20 cellular contexts compared by ENCODE assay signal in the genomic region with DNA sequence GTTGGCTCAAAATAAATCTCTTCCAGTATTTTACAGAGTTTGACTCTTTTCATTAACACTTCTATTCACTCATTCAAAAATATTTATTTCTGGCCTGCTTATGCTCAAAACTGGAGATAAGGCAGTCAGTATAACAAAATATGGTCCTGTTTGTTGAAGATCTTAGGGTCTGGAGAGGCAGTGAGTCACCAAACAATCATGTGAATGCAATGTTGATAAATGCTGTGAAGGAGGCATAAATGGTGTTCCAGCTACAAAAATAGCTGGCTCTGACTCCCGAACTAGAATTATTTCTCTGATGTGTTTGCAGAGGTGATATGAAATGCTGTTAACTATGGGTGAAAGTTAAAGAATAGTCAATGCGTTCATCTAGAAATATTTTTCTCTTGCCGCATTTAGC.
DNase-seq lines count a peak whose midpoint lies in the region; ATAC-seq and TF ChIP-seq lines count a peak whose summit lies in the region.
"Had no signal": no experiment of that assay in that cellular context is flagged by ENCODE, and none has a peak within 500 bp of the region (broad histone marks: within the 10 kb centered on the region; RNA-seq: fewer than 3 reads in every experiment).

No MANE protein-coding gene starts in this region.

- 81 to 100% methylated on average over 2 to 3 of the region's 3 CpGs for WGBS in endodermal cell (ENCODE audit: insufficient coverage in 1 of 2, insufficient read length in 1 of 2), 2 experiments
- WGBS in mesodermal cell (ENCODE audit: insufficient coverage in 2 of 2), 2 experiments = 60 to 80% methylated on average over 1 to 2 of the region's 3 CpGs

- H4K20me1 ChIP-seq in PC-3 (ENCODE audit: low read length) = no peaks in the 10 kb centered on the region

- no peak for ATAC-seq in PC-3
- ATAC-seq: activated CD4-positive, alpha-beta T cell treated with anti-CD3 and anti-CD28 coated beads for 36 hours; stimulated activated naive B cell treated with anti-CD40 and anti-IgM and Interleukin-4, amounts not matched to agents 10 μg/mL and 1 μg/mL and 100 μg/mL, for 72 hours had no signal

- peak overlapping the region; percentile 3; the same call in 1 of the 2 replicates for H3K4me2 ChIP-seq in PC-3 (ENCODE audit: low read length)
- H3K4me2 ChIP-seq: KMS-11 had no signal

- no peaks in the 10 kb centered on the region for H3K9me2 ChIP-seq in PC-3 (replicated peaks; ENCODE audit: low read length)

- DNase-seq in DMS53 treated with DMSO at 0.1 percent for 48 hours (lab: John Stamatoyannopoulos, UW; ENCODE audit: unreplicated experiment) (peak; percentile 66), PC-3 (peak; percentile 50), endodermal cell (no peak), SW480 (ENCODE audit: low spot score) (no peak), NCI-H345 (lab: John Stamatoyannopoulos, UW) (no peak), occipital lobe (lab: John Stamatoyannopoulos, UW) (no peak), GM10266 (ENCODE audit: extremely low spot score) (no peak)
- DNase-seq: activated CD4-positive, alpha-beta T cell treated with anti-CD3 and anti-CD28 coated beads for 36 hours; activated naive CD4-positive, alpha-beta T cell; GF-D8; glutamatergic neuron; NCI-H1417 treated with DMSO at 0.1 percent for 48 hours; NCI-H2227 treated with DMSO at 0.1 percent for 48 hours; ovary; SIG-M5; stimulated activated naive B cell treated with anti-CD40 and anti-IgM and Interleukin-4, amounts not matched to agents 10 μg/mL and 1 μg/mL and 100 μg/mL, for 72 hours; T-helper 9 cell had no signal

- H3K9me3 Mint-ChIP-seq in endodermal cell = no peaks in the 10 kb centered on the region

- BruUV-seq in PC-3 (replicated peaks; lab: Mats Ljungman, UMichigan) = no TSS peak

- no peak overlapping the region for H2AFZ ChIP-seq in PC-3 (ENCODE audit: low read length)

- CTCF ChIA-PET in PC-3 (lab: Charles Lee) = no interaction called here

- peaks cover 74% of the 10 kb centered on the region for H3K4me1 ChIP-seq in PC-3 (ENCODE audit: insufficient read depth, low read length)
- H3K4me1 ChIP-seq in endodermal cell (ENCODE audit: control insufficient read depth, insufficient read depth, low read length) = peaks cover 27% of the 10 kb centered on the region
- H3K4me1 ChIP-seq in mesodermal cell (ENCODE audit: control insufficient read depth, insufficient read depth, low read length, poor library complexity, severe bottlenecking) = peaks cover 85% of the 10 kb centered on the region

- H3K9ac ChIP-seq in PC-3 (ENCODE audit: low read length) (no peak overlapping the region), endodermal cell (ENCODE audit: extremely low read depth, low read length, poor library complexity, severe bottlenecking) (no peak overlapping the region)
- H3K9ac ChIP-seq: KMS-11 had no signal

- no peak overlapping the region for H3K4me3 Mint-ChIP-seq in endodermal cell
- H3K4me3 Mint-ChIP-seq: activated CD4-positive, alpha-beta T cell treated with anti-CD3 and anti-CD28 coated beads for 36 hours; brain; stimulated activated naive B cell treated with anti-CD40 and anti-IgM and Interleukin-4, amounts not matched to agents 10 μg/mL and 1 μg/mL and 100 μg/mL, for 72 hours had no signal

- peaks cover 67% of the 10 kb centered on the region for H3K4me1 Mint-ChIP-seq in endodermal cell
- H3K4me1 Mint-ChIP-seq: activated CD4-positive, alpha-beta T cell treated with anti-CD3 and anti-CD28 coated beads for 36 hours; stimulated activated naive B cell treated with anti-CD40 and anti-IgM and Interleukin-4, amounts not matched to agents 10 μg/mL and 1 μg/mL and 100 μg/mL, for 72 hours had no signal

- H3K79me2 ChIP-seq in PC-3 (ENCODE audit: low read length) = no peaks in the 10 kb centered on the region

- H3K36me3 ChIP-seq in PC-3 (ENCODE audit: low read depth, low read length) (no peaks in the 10 kb centered on the region), endodermal cell (ENCODE audit: control insufficient read depth, insufficient read depth, low read length) (no peaks in the 10 kb centered on the region), mesodermal cell (ENCODE audit: control insufficient read depth, insufficient read depth, low read length) (no peaks in the 10 kb centered on the region)
- H3K36me3 ChIP-seq: ovary had no signal

- H3K4me3 ChIP-seq in PC-3 (ENCODE audit: low read length) (no peak overlapping the region), endodermal cell (ENCODE audit: low read length) (no peak overlapping the region), mesodermal cell (ENCODE audit: extremely low read depth, insufficient read depth, low read length, poor library complexity, severe bottlenecking) (no peak overlapping the region)
- H3K4me3 ChIP-seq: ovary had no signal

- H3K27ac ChIP-seq in PC-3 (ENCODE audit: low read length) = no peak overlapping the region
- H3K27ac ChIP-seq in endodermal cell (ENCODE audit: low read depth, low read length) = no peak overlapping the region
- peak overlapping the region; percentile 91 for H3K27ac ChIP-seq in mesodermal cell (ENCODE audit: low read depth, low read length, severe bottlenecking)
- H3K27ac ChIP-seq: KMS-11, ovary had no signal

- POLR2A ChIA-PET in PC-3 (lab: Charles Lee; ENCODE audit: unreplicated experiment) = no interaction called here

- H3K9me3 ChIP-seq in PC-3 (ENCODE audit: low read length) (no peaks in the 10 kb centered on the region), endodermal cell (ENCODE audit: control insufficient read depth, low read length) (no peaks in the 10 kb centered on the region), mesodermal cell (ENCODE audit: control insufficient read depth, low read length) (no peaks in the 10 kb centered on the region)
- H3K9me3 ChIP-seq: ovary had no signal

- peaks cover 16% of the 10 kb centered on the region for H3K27me3 Mint-ChIP-seq in endodermal cell (ENCODE audit: insufficient read depth)
- H3K27me3 Mint-ChIP-seq: activated CD4-positive, alpha-beta T cell treated with anti-CD3 and anti-CD28 coated beads for 36 hours; stimulated activated naive B cell treated with anti-CD40 and anti-IgM and Interleukin-4, amounts not matched to agents 10 μg/mL and 1 μg/mL and 100 μg/mL, for 72 hours had no signal

- H3K27ac Mint-ChIP-seq in endodermal cell = peak overlapping the region; percentile 64
- H3K27ac Mint-ChIP-seq: activated CD4-positive, alpha-beta T cell treated with anti-CD3 and anti-CD28 coated beads for 36 hours; stimulated activated naive B cell treated with anti-CD40 and anti-IgM and Interleukin-4, amounts not matched to agents 10 μg/mL and 1 μg/mL and 100 μg/mL, for 72 hours had no signal

- no peaks in the 10 kb centered on the region for H3F3A ChIP-seq in PC-3 (ENCODE audit: low read length, unreplicated experiment)

- intact Hi-C loops in PC-3 (cut with micrococcal nuclease) = no loop called here

- TF ChIP-seq CTCF in PC-3 (conservative IDR thresholded peaks at IDR 0.05; ENCODE audit: low read depth, low read length) = no peak
- no peak for TF ChIP-seq CTCF in endodermal cell (conservative IDR thresholded peaks at IDR 0.05)
- no peak for TF ChIP-seq CTCF in GM10266 (IDR thresholded peaks at IDR 0.05; ENCODE audit: control insufficient read depth, insufficient read depth, low read depth, missing control alignments)

- H3K36me3 Mint-ChIP-seq in endodermal cell (ENCODE audit: low read depth) = no peaks in the 10 kb centered on the region
- H3K36me3 Mint-ChIP-seq: brain; stimulated activated naive B cell treated with anti-CD40 and anti-IgM and Interleukin-4, amounts not matched to agents 10 μg/mL and 1 μg/mL and 100 μg/mL, for 72 hours had no signal

- H3K27me3 ChIP-seq in PC-3 (ENCODE audit: low read length) (no peaks in the 10 kb centered on the region), endodermal cell (ENCODE audit: control insufficient read depth, insufficient read depth, low read length, poor library complexity, severe bottlenecking) (peaks cover 32% of the 10 kb centered on the region)
- H3K27me3 ChIP-seq: ovary had no signal

Comparison
In these comparisons a context has a peak if more than half of its experiments do, and no peak if none do; other contexts are left out.
1. DNase-seq: peak in DMS53 treated with DMSO at 0.1 percent for 48 hours (single experiment) and PC-3 (single experiment); none in endodermal cell (single experiment), SW480 (single experiment), NCI-H345 (single experiment), occipital lobe (single experiment) and GM10266 (single experiment).